Comparison of ENCODE assay signal across 1 cellular context in genomic region chr11:70503201-70503877, GRCh38.
TF ChIP-seq lines count a peak whose summit lies in the region.

No MANE protein-coding gene starts in this region.

TF ChIP-seq in IMR-90, 13 proteins besides CTCF, POLR2A, EP300 and RAD21 (continued from another document):
- TF ChIP-seq BHLHE40 (IDR thresholded peaks at IDR 0.05; ENCODE audit: low read depth, low read length), result no peak
- TF ChIP-seq NFE2L2 (IDR thresholded peaks at IDR 0.05; ENCODE audit: low read depth, low read length), result no peak
- no peak for TF ChIP-seq CEBPB (IDR thresholded peaks at IDR 0.05; ENCODE audit: low read depth, low read length)
- no peak for TF ChIP-seq CHD1 (IDR thresholded peaks at IDR 0.05; ENCODE audit: low read depth, low read length)
- no peak for TF ChIP-seq RFX5 (IDR thresholded peaks at IDR 0.05; ENCODE audit: low read depth, low read length)
- no peak for TF ChIP-seq MAZ (IDR thresholded peaks at IDR 0.05; ENCODE audit: borderline replicate concordance, low read depth, low read length)
- no peak for TF ChIP-seq USF2 (IDR thresholded peaks at IDR 0.05; ENCODE audit: low read depth, low read length)
- TF ChIP-seq SMC3 (IDR thresholded peaks at IDR 0.05; ENCODE audit: low read depth, low read length), result no peak
